In genomic region chr2:73822991-73823390, GRCh38 we compare ENCODE assay signal across 23 cellular contexts. TPM values are rescaled to one million over a fixed set of nuclear protein-coding genes. Genes with fewer than 3 reads are reported as not detected.
DNase-seq lines count a peak whose midpoint lies in the region; ATAC-seq, FAIRE-seq and TF ChIP-seq lines count a peak whose summit lies in the region.
"Had no signal": no experiment of that assay in that cellular context is flagged by ENCODE, and none has a peak within 500 bp of the region (broad histone marks: within the 10 kb centered on the region; RNA-seq: fewer than 3 reads in every experiment).

No MANE protein-coding gene starts in this region.

- H3K4me3 ChIP-seq in HepG2 (replicated peaks in 1 of 3; ENCODE audit: insufficient read depth in 1 of 3, low read depth in 2 of 3, low read length in 3 of 3), result no peak overlapping the region
- H3K4me3 ChIP-seq in right lobe of liver, result no peak overlapping the region
- no peak overlapping the region for H3K4me3 ChIP-seq in OCI-LY7 (ENCODE audit: low read depth, low read length, poor library complexity, severe bottlenecking)
- no peak overlapping the region for H3K4me3 ChIP-seq in GM12878
- H3K4me3 ChIP-seq: A549; BLaER1 treated with 17β-estradiol and CSF1 and Interleukin-3, amounts not matched to agents 10 nM and 100 nM; GM23248 had no signal

- H3K27ac ChIP-seq in HepG2 (ENCODE audit: extremely low read length, insufficient read depth, low read length) (no peak overlapping the region), right lobe of liver (no peak overlapping the region), OCI-LY7 (ENCODE audit: low read depth, low read length, poor library complexity, severe bottlenecking) (no peak overlapping the region), GM12878 (ENCODE audit: control insufficient read depth, insufficient read depth) (peak overlapping the region; percentile 76)
- H3K27ac ChIP-seq: A549; BLaER1 treated with 17β-estradiol and CSF1 and Interleukin-3, amounts not matched to agents 10 nM and 100 nM; GM23248 had no signal

- TF ChIP-seq EP300 in HepG2 (IDR thresholded peaks at IDR 0.05; ENCODE audit: low read depth in 2 of 2, low read length in 2 of 2) (no peak), HepG2 (CRISPR knock-in tag; IDR thresholded peaks at IDR 0.05; ENCODE audit: borderline replicate concordance) (no peak), GM12878 (IDR thresholded peaks at IDR 0.05; ENCODE audit: borderline replicate concordance in 1 of 2, control insufficient read depth in 1 of 2, low read depth in 2 of 2, low read length in 2 of 2) (no peak)

- H3K4me1 ChIP-seq in HepG2 (ENCODE audit: insufficient read depth, low read length) (peaks cover 8% of the 10 kb centered on the region), right lobe of liver (no peaks in the 10 kb centered on the region), OCI-LY7 (ENCODE audit: insufficient read depth, low read length, poor library complexity, severe bottlenecking) (peaks cover 27% of the 10 kb centered on the region), GM12878 (ENCODE audit: control insufficient read depth, insufficient read depth, low read length) (peaks cover 20% of the 10 kb centered on the region)

- H3K9me3 ChIP-seq in HepG2 (ENCODE audit: low read length) (no peaks in the 10 kb centered on the region), right lobe of liver (no peaks in the 10 kb centered on the region), OCI-LY7 (ENCODE audit: low read length) (no peaks in the 10 kb centered on the region), GM12878 (replicated peaks; ENCODE audit: control insufficient read depth, insufficient read depth, low read length) (no peaks in the 10 kb centered on the region)
- H3K9me3 ChIP-seq: A549; BLaER1 treated with 17β-estradiol and CSF1 and Interleukin-3, amounts not matched to agents 10 nM and 100 nM; SK-N-SH had no signal

- peaks cover 3 to 4% of the 10 kb centered on the region in 2 experiments; a peak in 2 of 5 replicates for H3K27me3 ChIP-seq in HepG2 (ENCODE audit: control insufficient read depth in 1 of 2, insufficient read depth in 2 of 2, low read length in 2 of 2)
- no peaks in the 10 kb centered on the region for H3K27me3 ChIP-seq in right lobe of liver
- H3K27me3 ChIP-seq in GM12878 (replicated peaks in 1 of 2; ENCODE audit: control insufficient read depth in 2 of 2, insufficient read depth in 2 of 2, low read length in 1 of 2), result no peaks in the 10 kb centered on the region
- H3K27me3 ChIP-seq: BLaER1 treated with 17β-estradiol and CSF1 and Interleukin-3, amounts not matched to agents 10 nM and 100 nM had no signal

- H2AFZ ChIP-seq in HepG2 (ENCODE audit: low read length) (no peak overlapping the region), OCI-LY7 (ENCODE audit: low read length) (peak overlapping the region; percentile 50; the same call in 1 of the 2 replicates), GM12878 (ENCODE audit: control insufficient read depth, low read depth, low read length) (peak overlapping the region; percentile 41)
- H2AFZ ChIP-seq: GM23248 had no signal

- H3K9ac ChIP-seq in HepG2 (ENCODE audit: insufficient read depth, low read depth, low read length) (no peak overlapping the region), GM12878 (ENCODE audit: control insufficient read depth, insufficient read depth, low read length) (no peak overlapping the region)
- H3K9ac ChIP-seq: BLaER1 treated with 17β-estradiol and CSF1 and Interleukin-3, amounts not matched to agents 10 nM and 100 nM; GM23248; SK-N-SH had no signal

- ATAC-seq in HepG2 (no peak), right lobe of liver (no peak), GM12878 (no peak), HG02610 (IDR thresholded peaks at IDR 0.05; ENCODE audit: unreplicated experiment) (no peak)
- ATAC-seq: A549, HCT116 had no signal

- H3K36me3 ChIP-seq in HepG2 (replicated peaks in 1 of 2; ENCODE audit: control insufficient read depth in 1 of 2, insufficient read depth in 2 of 2, low read length in 2 of 2) (no peaks in the 10 kb centered on the region), right lobe of liver (no peaks in the 10 kb centered on the region), OCI-LY7 (ENCODE audit: insufficient read depth, low read length) (no peaks in the 10 kb centered on the region), GM12878 (ENCODE audit: control insufficient read depth in 2 of 2, insufficient read depth in 2 of 2, low read length in 1 of 2) (no peaks in the 10 kb centered on the region)
- H3K36me3 ChIP-seq: BLaER1 treated with 17β-estradiol and CSF1 and Interleukin-3, amounts not matched to agents 10 nM and 100 nM had no signal

- no peaks in the 10 kb centered on the region for H4K20me1 ChIP-seq in HepG2 (ENCODE audit: insufficient read depth, low read length)
- H4K20me1 ChIP-seq in OCI-LY7 (ENCODE audit: insufficient read depth, low read length), result no peaks in the 10 kb centered on the region
- no peaks in the 10 kb centered on the region for H4K20me1 ChIP-seq in GM12878 (ENCODE audit: control insufficient read depth, insufficient read depth)
- H4K20me1 ChIP-seq: BLaER1 treated with 17β-estradiol and CSF1 and Interleukin-3, amounts not matched to agents 10 nM and 100 nM had no signal

- 22% methylated on average over 2 of the region's 2 CpGs for WGBS in HepG2 (ENCODE audit: low lambda C conversion rate)
- 77% methylated on average over 2 of the region's 2 CpGs for WGBS in right lobe of liver (ENCODE audit: insufficient coverage, low coverage, low lambda C conversion rate, missing lambda C conversion rate)
- 82% methylated on average over 2 of the region's 2 CpGs for WGBS in GM12878 (ENCODE audit: insufficient coverage, insufficient replicate concordance, low lambda C conversion rate, missing lambda C conversion rate)

- no peak for DNase-seq in HepG2 (ENCODE audit: low spot score)
- DNase-seq in right lobe of liver, result no peak
- DNase-seq in OCI-LY7 (ENCODE audit: low spot score), result no peak
- no peak for DNase-seq in GM12878 (ENCODE audit: low read depth, low spot score)
- DNase-seq in LoVo (ENCODE audit: low spot score), result no peak
- no peak for DNase-seq in HuH-7.5 (ENCODE audit: low spot score)
- DNase-seq: CD8-positive, alpha-beta memory T cell; GM23248; KG1; NCI-H1048; NCI-H1436; NCI-H1930; NCI-H345; NCI-H524 treated with DMSO at 0.1 percent for 48 hours; SHP77; SK-N-SH had no signal

- H3K4me2 ChIP-seq in HepG2 (ENCODE audit: low read depth, low read length), result no peak overlapping the region
- H3K4me2 ChIP-seq in OCI-LY7 (ENCODE audit: low read length), result peak overlapping the region; percentile 53; the same call in 1 of the 2 replicates
- peak overlapping the region; percentile 62; the same call in 1 of the 2 replicates for H3K4me2 ChIP-seq in GM12878 (ENCODE audit: control insufficient read depth, insufficient read depth)
- H3K4me2 ChIP-seq: A549, SK-N-SH had no signal

- H3K79me2 ChIP-seq in HepG2 (ENCODE audit: insufficient read depth, low read length) (no peaks in the 10 kb centered on the region), OCI-LY7 (ENCODE audit: insufficient read depth, low read depth, low read length) (no peaks in the 10 kb centered on the region), GM12878 (ENCODE audit: control insufficient read depth, insufficient read depth, low read length) (no peaks in the 10 kb centered on the region)

- TF ChIP-seq CTCF in HepG2 (CRISPR knock-in tag; IDR thresholded peaks at IDR 0.05) (no peak), right lobe of liver (IDR thresholded peaks at IDR 0.05) (no peak), OCI-LY7 (conservative IDR thresholded peaks at IDR 0.05; ENCODE audit: low read length) (no peak), GM12878 (IDR thresholded peaks at IDR 0.05 in 2 of 3, conservative IDR thresholded peaks at IDR 0.05 in 1 of 3; ENCODE audit: control insufficient read depth in 2 of 3, extremely low read depth in 1 of 3, insufficient read depth in 1 of 3, low read depth in 3 of 3, low read length in 3 of 3) (no peak)

- RAD21 ChIA-PET in GM12878 (lab: Charles Lee; ENCODE audit: unreplicated experiment), result interaction anchor here (0.7 to 8.4 kb wide), 11 partner anchors 85 to 512 kb away, joined by 3 to 96 read pairs (median 6); partner anchors contain the start of genes BOLA3, MOB1A and TPRKB

- BruUV-seq in HepG2 (replicated peaks; lab: Mats Ljungman, UMichigan) (no TSS peak), OCI-LY7 (replicated peaks; lab: Mats Ljungman, UMichigan) (no TSS peak), GM12878 (replicated peaks; lab: Mats Ljungman, UMichigan) (no TSS peak)

- FAIRE-seq in HepG2 (lab: Jason Lieb, UNC), result no peak
- no peak for FAIRE-seq in GM12878 (lab: Jason Lieb, UNC)
- FAIRE-seq: A549, D721Med had no signal

- no peak for TF ChIP-seq RAD21 in HepG2 (CRISPR knock-in tag; IDR thresholded peaks at IDR 0.05)
- TF ChIP-seq RAD21 in GM12878 (IDR thresholded peaks at IDR 0.05; ENCODE audit: insufficient read depth, low read depth, low read length), result no peak

- TF ChIP-seq POLR2A in HepG2 (IDR thresholded peaks at IDR 0.05; ENCODE audit: insufficient read depth in 1 of 2, low read depth in 2 of 2, low read length in 2 of 2), result no peak
- TF ChIP-seq POLR2A in right lobe of liver (IDR thresholded peaks at IDR 0.05), result no peak
- TF ChIP-seq POLR2A in GM12878 (IDR thresholded peaks at IDR 0.05; ENCODE audit: low read depth, low read length), result no peak

- no peaks in the 10 kb centered on the region for H3K9me2 ChIP-seq in OCI-LY7 (ENCODE audit: insufficient read depth, low read length)
- H3K9me2 ChIP-seq: SK-N-SH had no signal

- intact Hi-C loops in HepG2 (cut with micrococcal nuclease; ENCODE audit: unreplicated experiment) (no loop called here), right lobe of liver (cut with DNase I) (loop anchor here in 1 of 2 donors (10.0 kb wide), 2 partner anchors 322 to 512 kb away; partner anchors contain the start of gene BOLA3), OCI-LY7 (cut with micrococcal nuclease; ENCODE audit: unreplicated experiment) (no loop called here), GM12878 (cut with micrococcal nuclease; ENCODE audit: unreplicated experiment) (loop anchor here (10.0 kb wide), 5 partner anchors 138 to 512 kb away; partner anchors contain the start of gene TET3)

- POLR2A ChIA-PET in HepG2 (lab: Yijun Ruan, JAX), result interaction anchor here (1.7 kb wide), 1 partner anchor 328 kb away, joined by 4 read pairs; no protein-coding TSS in a partner anchor
- POLR2A ChIA-PET in OCI-LY7 (lab: Charles Lee), result no interaction called here
- POLR2A ChIA-PET in GM12878 (lab: Charles Lee), result interaction anchor here (0.9 to 1.9 kb wide), 2 partner anchors 209 to 230 kb away, joined by 3 to 5 read pairs; no protein-coding TSS in a partner anchor

- CTCF ChIA-PET in HepG2 (lab: Yijun Ruan, JAX; ENCODE audit: low intra/inter-chr PET ratio, low total read pairs) (interaction anchor here (1.3 to 2.3 kb wide), 2 partner anchors 297 to 328 kb away, joined by 3 to 10 read pairs; no protein-coding TSS in a partner anchor), OCI-LY7 (lab: Charles Lee; ENCODE audit: unreplicated experiment) (interaction anchor here (1.0 kb wide), 1 partner anchor 568 kb away, joined by 4 read pairs; no protein-coding TSS in a partner anchor), GM12878 (lab: Yijun Ruan, JAX) (interaction anchor here (0.8 to 8.9 kb wide), 27 partner anchors 9 to 578 kb away, joined by 3 to 191 read pairs (median 5); partner anchors contain the start of gene BOLA3)

- SMC1A ChIA-PET in GM12878 (lab: Charles Lee; ENCODE audit: uncharacterized antibody, unreplicated experiment), result interaction anchor here (0.6 to 7.3 kb wide), 24 partner anchors 16 to 512 kb away, joined by 3 to 53 read pairs (median 4); partner anchors contain the start of genes BOLA3 and TPRKB

- in situ Hi-C loops in HepG2 (cut with HindIII; ENCODE audit: extremely low pct_ligation_motif_present, low pct_unique_long_range_greater_than_20kb), result no loop called here
- in situ Hi-C loops in GM12878 (cut with MboI), result loop anchor here (10.0 kb wide), 1 partner anchor 572 kb away; no protein-coding TSS in a partner anchor

RNA-seq across cellular contexts. Expression of gene STAMBP, which starts 5.8 kb away (rescaled TPM):
- total RNA-seq in HepG2 (2016; rRNA removed; fragmentation: Illumina TruSeq; extraction: Trizol) (53.2 and 85.0 TPM in 2 replicates), right lobe of liver (10 to 100 TPM; 10.9 to 23.9 (median 16.9) TPM), OCI-LY7 (2022) (43.7 and 49.0 TPM in 2 replicates), GM12878 (2014; rRNA removed) (38.9 and 49.9 TPM in 2 replicates), GM12878 (2014; rRNA removed; fragmentation: Illumina TruSeq; extraction: Trizol) (50.1 and 53.3 TPM in 2 replicates), GM12878 (2021) (44.0 and 45.0 TPM in 2 replicates)
- 14.5 and 16.7 TPM in 2 replicates for total RNA-seq in HepG2 (2016; cell fraction: cytosol; rRNA removed; fragmentation: Illumina TruSeq; extraction: Trizol; ENCODE audit: low read depth)
- total RNA-seq in HepG2 (2016; cell fraction: insoluble cytoplasmic fraction; rRNA removed; fragmentation: Illumina TruSeq; extraction: Trizol), result 55.9 and 77.3 TPM in 2 replicates
- total RNA-seq in HepG2 (2016; cell fraction: membrane; rRNA removed; fragmentation: Illumina TruSeq; extraction: Trizol), result 37.7 and 40.2 TPM in 2 replicates
- total RNA-seq in HepG2 (2016; cell fraction: nucleus; rRNA removed; fragmentation: Illumina TruSeq; extraction: Trizol), result 22.6 and 27.3 TPM in 2 replicates
- polyA plus RNA-seq in HepG2 (2011; rRNA removed) (45.2 and 49.6 TPM in 2 replicates), GM12878 (2011; rRNA removed) (84.1 and 101 TPM in 2 replicates), GM12878 (2014; fragmentation: Illumina TruSeq; extraction: Trizol) (77.8 and 108 TPM in 2 replicates), GM12878 (2014; fragmentation: Nextera tagmentation; extraction: Ambion mirVana) (10 to 100 TPM; 67.3 to 72.2 TPM), GM12878 (2014; rRNA removed) (43.1 and 51.9 TPM in 2 replicates), GM12878 (2016; fragmentation: Nextera tagmentation; extraction: Ambion mirVana) (10 to 100 TPM; 82.2 to 83.2 TPM)
- polyA plus RNA-seq in HepG2 (2011; cell fraction: cytosol; rRNA removed), result 45.4 and 45.5 TPM in 2 replicates
- 28.3 and 31.6 TPM in 2 replicates for polyA plus RNA-seq in HepG2 (2011; cell fraction: nucleus; rRNA removed)
- polyA plus RNA-seq in HepG2 (2012), result 42.0 and 47.4 TPM in 2 replicates
- polyA plus RNA-seq in HepG2 (2016; cell fraction: cytosol; fragmentation: Illumina TruSeq; extraction: Trizol; ENCODE audit: low read depth), result 14.9 and 19.3 TPM in 2 replicates
- polyA plus RNA-seq in HepG2 (2016; cell fraction: insoluble cytoplasmic fraction; fragmentation: Illumina TruSeq; extraction: Trizol; ENCODE audit: low read depth), result 101 and 102 TPM in 2 replicates
- polyA plus RNA-seq in HepG2 (2016; cell fraction: membrane; fragmentation: Illumina TruSeq; extraction: Trizol; ENCODE audit: low read depth), result 40.1 and 47.1 TPM in 2 replicates
- 60.5 and 61.0 TPM in 2 replicates for polyA plus RNA-seq in HepG2 (2016; cell fraction: nucleus; fragmentation: Illumina TruSeq; extraction: Trizol; ENCODE audit: insufficient read depth, low read depth)
- 48.4 and 50.1 TPM in 2 replicates for polyA minus RNA-seq in HepG2 (2011; rRNA and poly(A)+ RNA removed; ENCODE audit: low replicate concordance)
- 26.0 and 29.4 TPM in 2 replicates for polyA minus RNA-seq in HepG2 (2011; cell fraction: cytosol; rRNA and poly(A)+ RNA removed)
- 27.8 and 34.1 TPM in 2 replicates for polyA minus RNA-seq in HepG2 (2011; cell fraction: nucleus; rRNA and poly(A)+ RNA removed)
- 23.4 and 27.2 TPM in 2 replicates for total RNA-seq in OCI-LY7 (2014; rRNA removed; shearing (Covaris generic))
- total RNA-seq in GM12878 (2013; cell fraction: nucleolus; rRNA removed), result 34.9 and 38.9 TPM in 2 replicates
- polyA plus RNA-seq in GM12878 (2011; ENCODE audit: low read depth), result 22.9 TPM
- polyA plus RNA-seq in GM12878 (2011; cell fraction: cytosol; rRNA removed), result 68.4 and 74.4 TPM in 2 replicates
- polyA plus RNA-seq in GM12878 (2011; cell fraction: nucleus; rRNA removed), result 50.3 and 76.3 TPM in 2 replicates
- polyA plus RNA-seq in GM12878 (2012), result 43.4 and 56.6 TPM in 2 replicates
- polyA minus RNA-seq in GM12878 (2011; rRNA and poly(A)+ RNA removed), result 57.1 and 66.7 TPM in 2 replicates
- polyA minus RNA-seq in GM12878 (2011; cell fraction: cytosol; rRNA and poly(A)+ RNA removed), result 17.5 and 19.5 TPM in 2 replicates
- 16.3 and 20.9 TPM in 2 replicates for polyA minus RNA-seq in GM12878 (2011; cell fraction: nucleus; rRNA and poly(A)+ RNA removed)

RNA-seq across cellular contexts. Expression of gene C2orf78, which starts 39.0 kb away (rescaled TPM):
- total RNA-seq in HepG2 (2016; rRNA removed; fragmentation: Illumina TruSeq; extraction: Trizol), result not detected in 2 replicates
- total RNA-seq in HepG2 (2016; cell fraction: cytosol; rRNA removed; fragmentation: Illumina TruSeq; extraction: Trizol; ENCODE audit: low read depth), result not detected in 2 replicates
- total RNA-seq in HepG2 (2016; cell fraction: insoluble cytoplasmic fraction; rRNA removed; fragmentation: Illumina TruSeq; extraction: Trizol), result not detected in 2 replicates
- total RNA-seq in HepG2 (2016; cell fraction: membrane; rRNA removed; fragmentation: Illumina TruSeq; extraction: Trizol), result not detected in 2 replicates
- total RNA-seq in HepG2 (2016; cell fraction: nucleus; rRNA removed; fragmentation: Illumina TruSeq; extraction: Trizol), result not detected in 2 replicates
- polyA plus RNA-seq in HepG2 (2011; rRNA removed), result not detected in 2 replicates
- polyA plus RNA-seq in HepG2 (2011; cell fraction: cytosol; rRNA removed), result not detected in 2 replicates
- not detected in 2 replicates for polyA plus RNA-seq in HepG2 (2011; cell fraction: nucleus; rRNA removed)
- polyA plus RNA-seq in HepG2 (2012), result not detected in 2 replicates
- polyA plus RNA-seq in HepG2 (2016; cell fraction: cytosol; fragmentation: Illumina TruSeq; extraction: Trizol; ENCODE audit: low read depth), result not detected in 2 replicates
- not detected in 2 replicates for polyA plus RNA-seq in HepG2 (2016; cell fraction: insoluble cytoplasmic fraction; fragmentation: Illumina TruSeq; extraction: Trizol; ENCODE audit: low read depth)
- polyA plus RNA-seq in HepG2 (2016; cell fraction: membrane; fragmentation: Illumina TruSeq; extraction: Trizol; ENCODE audit: low read depth), result not detected in 2 replicates
- polyA plus RNA-seq in HepG2 (2016; cell fraction: nucleus; fragmentation: Illumina TruSeq; extraction: Trizol; ENCODE audit: insufficient read depth, low read depth), result not detected in 2 replicates
- polyA minus RNA-seq in HepG2 (2011; rRNA and poly(A)+ RNA removed; ENCODE audit: low replicate concordance), result 0.26 TPM in 1 of 2 replicates, not detected in the other
- not detected in 2 replicates for polyA minus RNA-seq in HepG2 (2011; cell fraction: cytosol; rRNA and poly(A)+ RNA removed)
- polyA minus RNA-seq in HepG2 (2011; cell fraction: nucleus; rRNA and poly(A)+ RNA removed), result not detected in 2 replicates
- under 1 TPM in 1 of 6 experiments, not detected in 5; 0.07 TPM for total RNA-seq in right lobe of liver
- total RNA-seq in OCI-LY7 (2014; rRNA removed; shearing (Covaris generic)), result not detected in 2 replicates
- not detected in 2 replicates for total RNA-seq in OCI-LY7 (2022)
- total RNA-seq in GM12878 (2013; cell fraction: nucleolus; rRNA removed), result not detected in 2 replicates
- 0.27 and 0.28 TPM in 2 replicates for total RNA-seq in GM12878 (2014; rRNA removed)
- 0.36 and 0.46 TPM in 2 replicates for total RNA-seq in GM12878 (2014; rRNA removed; fragmentation: Illumina TruSeq; extraction: Trizol)
- total RNA-seq in GM12878 (2021), result 0.44 and 0.51 TPM in 2 replicates
- polyA plus RNA-seq in GM12878 (2011; ENCODE audit: low read depth), result not detected
- polyA plus RNA-seq in GM12878 (2011; rRNA removed), result 0.08 and 0.13 TPM in 2 replicates
- polyA plus RNA-seq in GM12878 (2011; cell fraction: cytosol; rRNA removed), result 0.05 and 0.13 TPM in 2 replicates
- polyA plus RNA-seq in GM12878 (2011; cell fraction: nucleus; rRNA removed), result 0.04 TPM in 2 replicates
- 0.07 and 0.14 TPM in 2 replicates for polyA plus RNA-seq in GM12878 (2012)
- 0.62 and 0.84 TPM in 2 replicates for polyA plus RNA-seq in GM12878 (2014; fragmentation: Illumina TruSeq; extraction: Trizol)
- under 1 TPM; 0.13 to 0.27 TPM for polyA plus RNA-seq in GM12878 (2014; fragmentation: Nextera tagmentation; extraction: Ambion mirVana)
- polyA plus RNA-seq in GM12878 (2014; rRNA removed), result 0.23 and 0.82 TPM in 2 replicates
- polyA plus RNA-seq in GM12878 (2016; fragmentation: Nextera tagmentation; extraction: Ambion mirVana), result under 1 TPM; 0.52 to 0.81 TPM
- not detected in 2 replicates for polyA minus RNA-seq in GM12878 (2011; rRNA and poly(A)+ RNA removed)
- not detected in 2 replicates for polyA minus RNA-seq in GM12878 (2011; cell fraction: cytosol; rRNA and poly(A)+ RNA removed)
- not detected in 2 replicates for polyA minus RNA-seq in GM12878 (2011; cell fraction: nucleus; rRNA and poly(A)+ RNA removed)
- total RNA-seq: CD8-positive, alpha-beta memory T cell; GM23248; M059J; RPMI7951 had no signal
- polyA plus RNA-seq: A549; CD8-positive, alpha-beta memory T cell; GM23248 had no signal

RNA-seq across cellular contexts. Expression of gene DUSP11, which starts 43.1 kb away (rescaled TPM):
- total RNA-seq in HepG2 (2016; rRNA removed; fragmentation: Illumina TruSeq; extraction: Trizol) (36.2 and 48.9 TPM in 2 replicates), right lobe of liver (10 to 100 TPM in 2 of 6 experiments, 1 to 10 TPM in 4; 5.7 to 14.2 (median 9.1) TPM), OCI-LY7 (2022) (25.0 and 28.1 TPM in 2 replicates), GM12878 (2014; rRNA removed) (48.9 and 51.7 TPM in 2 replicates), GM12878 (2014; rRNA removed; fragmentation: Illumina TruSeq; extraction: Trizol) (36.4 and 40.3 TPM in 2 replicates), GM12878 (2021) (25.9 and 26.4 TPM in 2 replicates)
- total RNA-seq in HepG2 (2016; cell fraction: cytosol; rRNA removed; fragmentation: Illumina TruSeq; extraction: Trizol; ENCODE audit: low read depth), result 7.5 and 8.8 TPM in 2 replicates
- 35.4 and 51.7 TPM in 2 replicates for total RNA-seq in HepG2 (2016; cell fraction: insoluble cytoplasmic fraction; rRNA removed; fragmentation: Illumina TruSeq; extraction: Trizol)
- total RNA-seq in HepG2 (2016; cell fraction: membrane; rRNA removed; fragmentation: Illumina TruSeq; extraction: Trizol), result 11.1 and 14.7 TPM in 2 replicates
- 21.8 and 22.7 TPM in 2 replicates for total RNA-seq in HepG2 (2016; cell fraction: nucleus; rRNA removed; fragmentation: Illumina TruSeq; extraction: Trizol)
- polyA plus RNA-seq in HepG2 (2011; rRNA removed) (23.1 and 30.5 TPM in 2 replicates), GM12878 (2011; rRNA removed) (41.6 and 56.9 TPM in 2 replicates), GM12878 (2014; fragmentation: Illumina TruSeq; extraction: Trizol) (46.9 and 59.9 TPM in 2 replicates), GM12878 (2014; fragmentation: Nextera tagmentation; extraction: Ambion mirVana) (10 to 100 TPM; 57.1 to 76.7 TPM), GM12878 (2014; rRNA removed) (34.7 and 37.3 TPM in 2 replicates), GM12878 (2016; fragmentation: Nextera tagmentation; extraction: Ambion mirVana) (10 to 100 TPM; 73.6 to 78.4 TPM)
- 16.4 and 22.8 TPM in 2 replicates for polyA plus RNA-seq in HepG2 (2011; cell fraction: cytosol; rRNA removed)
- polyA plus RNA-seq in HepG2 (2011; cell fraction: nucleus; rRNA removed), result 8.3 and 8.7 TPM in 2 replicates
- polyA plus RNA-seq in HepG2 (2012), result 19.3 and 22.5 TPM in 2 replicates
- 3.0 and 3.8 TPM in 2 replicates for polyA plus RNA-seq in HepG2 (2016; cell fraction: cytosol; fragmentation: Illumina TruSeq; extraction: Trizol; ENCODE audit: low read depth)
- 55.6 and 64.2 TPM in 2 replicates for polyA plus RNA-seq in HepG2 (2016; cell fraction: insoluble cytoplasmic fraction; fragmentation: Illumina TruSeq; extraction: Trizol; ENCODE audit: low read depth)
- polyA plus RNA-seq in HepG2 (2016; cell fraction: membrane; fragmentation: Illumina TruSeq; extraction: Trizol; ENCODE audit: low read depth), result 5.9 and 7.0 TPM in 2 replicates
- polyA plus RNA-seq in HepG2 (2016; cell fraction: nucleus; fragmentation: Illumina TruSeq; extraction: Trizol; ENCODE audit: insufficient read depth, low read depth), result 21.6 and 23.0 TPM in 2 replicates
- 7.5 and 8.0 TPM in 2 replicates for polyA minus RNA-seq in HepG2 (2011; rRNA and poly(A)+ RNA removed; ENCODE audit: low replicate concordance)
- 10.1 and 13.7 TPM in 2 replicates for polyA minus RNA-seq in HepG2 (2011; cell fraction: cytosol; rRNA and poly(A)+ RNA removed)
- 37.3 and 39.3 TPM in 2 replicates for polyA minus RNA-seq in HepG2 (2011; cell fraction: nucleus; rRNA and poly(A)+ RNA removed)
- total RNA-seq in OCI-LY7 (2014; rRNA removed; shearing (Covaris generic)), result 33.9 and 40.9 TPM in 2 replicates
- total RNA-seq in GM12878 (2013; cell fraction: nucleolus; rRNA removed), result 61.7 and 65.2 TPM in 2 replicates
- polyA plus RNA-seq in GM12878 (2011; ENCODE audit: low read depth), result 21.6 TPM
- 21.5 and 24.3 TPM in 2 replicates for polyA plus RNA-seq in GM12878 (2011; cell fraction: cytosol; rRNA removed)
- 17.5 and 18.4 TPM in 2 replicates for polyA plus RNA-seq in GM12878 (2011; cell fraction: nucleus; rRNA removed)
- polyA plus RNA-seq in GM12878 (2012), result 27.8 and 29.2 TPM in 2 replicates
- 11.8 and 14.4 TPM in 2 replicates for polyA minus RNA-seq in GM12878 (2011; rRNA and poly(A)+ RNA removed)
- polyA minus RNA-seq in GM12878 (2011; cell fraction: cytosol; rRNA and poly(A)+ RNA removed), result 7.2 and 7.4 TPM in 2 replicates
- polyA minus RNA-seq in GM12878 (2011; cell fraction: nucleus; rRNA and poly(A)+ RNA removed), result 17.8 and 28.2 TPM in 2 replicates

Comparison
In these comparisons a context has a peak if more than half of its experiments do, and no peak if none do; other contexts are left out.
1. Of the 75 proteins assayed by ChIP-seq in both HepG2 and GM12878: peak only in HepG2: none; only in GM12878: none; in both: ZBTB40; in neither: 74.